1 cellular context compared by ENCODE assay signal in genomic region chr12:130826151-130826801, GRCh38.
TF ChIP-seq lines count a peak whose summit lies in the region.

No MANE protein-coding gene starts in this region.

TF ChIP-seq in HepG2, 621 proteins besides CTCF, POLR2A, EP300 and RAD21 (continued from another document and continues in another):
- TF ChIP-seq ZXDC (CRISPR knock-in tag; IDR thresholded peaks at IDR 0.05) (peak; percentile 32; the same call in 1 of the 2 replicates), POGZ (CRISPR knock-in tag; IDR thresholded peaks at IDR 0.05) (peak; percentile 62), CENPX (CRISPR knock-in tag; IDR thresholded peaks at IDR 0.05) (no peak), GTF3A (CRISPR knock-in tag; conservative IDR thresholded peaks at IDR 0.05) (no peak), NR0B2 (CRISPR knock-in tag; IDR thresholded peaks at IDR 0.05) (no peak), ZGPAT (CRISPR knock-in tag; IDR thresholded peaks at IDR 0.05) (peak; percentile 40; the same call in 1 of the 2 replicates), ZNF576 (CRISPR knock-in tag; IDR thresholded peaks at IDR 0.05) (no peak), ZNF12 (CRISPR knock-in tag; IDR thresholded peaks at IDR 0.05) (no peak; the same call in 1 of the 2 replicates), HOMEZ (CRISPR knock-in tag; IDR thresholded peaks at IDR 0.05; ENCODE audit: low read depth) (0 out of 2 replicates have a peak, but pooled peaks have one; percentile 19), BORCS8-MEF2B (CRISPR knock-in tag; IDR thresholded peaks at IDR 0.05) (0 out of 2 replicates have a peak, but pooled peaks have one; percentile 47), HOXA5 (CRISPR knock-in tag; IDR thresholded peaks at IDR 0.05) (no peak), PCBP1 (IDR thresholded peaks at IDR 0.05; ENCODE audit: borderline replicate concordance, low read depth, low read length) (no peak), MED1 (CRISPR knock-in tag; IDR thresholded peaks at IDR 0.05) (peak; percentile 26; the same call in 1 of the 2 replicates), HNF1B (CRISPR knock-in tag; IDR thresholded peaks at IDR 0.05) (no peak), ZKSCAN5 (CRISPR knock-in tag; IDR thresholded peaks at IDR 0.05) (no peak), FUBP1 (CRISPR knock-in tag; IDR thresholded peaks at IDR 0.05; ENCODE audit: borderline replicate concordance) (no peak), MAX (IDR thresholded peaks at IDR 0.05) (peak; percentile 96), RXRA (CRISPR knock-in tag; IDR thresholded peaks at IDR 0.05) (0 out of 2 replicates have a peak, but pooled peaks have one; percentile 26), ZBTB7B (CRISPR knock-in tag; IDR thresholded peaks at IDR 0.05) (0 out of 2 replicates have a peak, but pooled peaks have one; percentile 26), SOX5 (CRISPR knock-in tag; IDR thresholded peaks at IDR 0.05; ENCODE audit: borderline replicate concordance) (no peak), ZNF772 (CRISPR knock-in tag; IDR thresholded peaks at IDR 0.05) (0 out of 2 replicates have a peak, but pooled peaks have one; percentile 30), ZNF777 (CRISPR knock-in tag; IDR thresholded peaks at IDR 0.05) (no peak), HNRNPH1 (optimal IDR thresholded peaks at IDR 0.05; ENCODE audit: low read depth, low read length) (no peak), ZNF296 (CRISPR knock-in tag; conservative IDR thresholded peaks at IDR 0.05) (no peak), ZSCAN21 (CRISPR knock-in tag; IDR thresholded peaks at IDR 0.05; ENCODE audit: borderline replicate concordance) (no peak), ZNF703 (CRISPR knock-in tag; IDR thresholded peaks at IDR 0.05; ENCODE audit: borderline replicate concordance) (no peak), ARNTL (CRISPR knock-in tag; IDR thresholded peaks at IDR 0.05) (peak; percentile 58; the same call in 1 of the 2 replicates), ZNF512B (CRISPR knock-in tag; IDR thresholded peaks at IDR 0.05; ENCODE audit: borderline replicate concordance) (peak; percentile 60; the same call in 1 of the 2 replicates), CC2D1A (CRISPR knock-in tag; IDR thresholded peaks at IDR 0.05) (no peak), ZNF3 (CRISPR knock-in tag; IDR thresholded peaks at IDR 0.05) (no peak), RBAK (CRISPR knock-in tag; IDR thresholded peaks at IDR 0.05) (no peak), RNF2 (conservative IDR thresholded peaks at IDR 0.05; ENCODE audit: low read depth) (no peak), ZNF513 (CRISPR knock-in tag; conservative IDR thresholded peaks at IDR 0.05) (no peak), RFX3 (CRISPR knock-in tag; IDR thresholded peaks at IDR 0.05) (no peak), ZMAT5 (CRISPR knock-in tag; IDR thresholded peaks at IDR 0.05; ENCODE audit: borderline replicate concordance, low read depth) (no peak), ZNF383 (CRISPR knock-in tag; IDR thresholded peaks at IDR 0.05; ENCODE audit: borderline replicate concordance) (no peak), ZNF562 (CRISPR knock-in tag; IDR thresholded peaks at IDR 0.05; ENCODE audit: borderline replicate concordance) (no peak), SNAPC2 (CRISPR knock-in tag; IDR thresholded peaks at IDR 0.05) (no peak), NFKB2 (CRISPR knock-in tag; IDR thresholded peaks at IDR 0.05; ENCODE audit: borderline replicate concordance) (no peak), PPARG (CRISPR knock-in tag; conservative IDR thresholded peaks at IDR 0.05) (no peak), ZNF589 (CRISPR knock-in tag; conservative IDR thresholded peaks at IDR 0.05) (no peak), TBL1XR1 (IDR thresholded peaks at IDR 0.05; ENCODE audit: borderline replicate concordance, low read length, partially characterized antibody) (no peak), LRRFIP1 (CRISPR knock-in tag; conservative IDR thresholded peaks at IDR 0.05) (no peak), TCF7L2 (IDR thresholded peaks at IDR 0.05; ENCODE audit: low read depth, low read length) (no peak)
